ENCODE assay signal across 8 cellular contexts in genomic region chr3:73848173-73848751, GRCh38.
DNase-seq lines count a peak whose midpoint lies in the region; ATAC-seq and TF ChIP-seq lines count a peak whose summit lies in the region.

No MANE protein-coding gene starts in this region.

- CTCF ChIA-PET in RWPE1 (lab: Yijun Ruan, JAX), result interaction anchor here (0.6 to 2.5 kb wide), 5 partner anchors 11 to 1105 kb away, joined by 3 to 20 read pairs (median 3); no protein-coding TSS in a partner anchor
- CTCF ChIA-PET in CD4-positive, alpha-beta memory T cell (lab: Charles Lee; ENCODE audit: partially characterized antibody), result no interaction called here

- H3K9me3 Mint-ChIP-seq in CD4-positive, alpha-beta memory T cell, result peaks cover 0 to 22% (median 5%) of the 10 kb centered on the region in 8 donors

- ATAC-seq in gastroesophageal sphincter, result no peak
- ATAC-seq in GM19035 (IDR thresholded peaks at IDR 0.05; ENCODE audit: unreplicated experiment), result no peak

- H3K4me1 ChIP-seq in gastroesophageal sphincter, result no peaks in the 10 kb centered on the region
- no peaks in the 10 kb centered on the region for H3K4me1 ChIP-seq in CD4-positive, alpha-beta memory T cell (ENCODE audit: insufficient read depth, low read length)

- no peaks in the 10 kb centered on the region for H3K36me3 ChIP-seq in gastroesophageal sphincter
- H3K36me3 ChIP-seq in CD4-positive, alpha-beta memory T cell (ENCODE audit: insufficient read depth, low read length), result no peaks in the 10 kb centered on the region

- no peak overlapping the region for H3K4me3 ChIP-seq in gastroesophageal sphincter
- H3K4me3 ChIP-seq in CD4-positive, alpha-beta memory T cell (ENCODE audit: low read length in 2 of 2), result no peak overlapping the region

- DNase-seq in NCI-H2107 treated with DMSO at 0.1 percent for 48 hours (lab: John Stamatoyannopoulos, UW; ENCODE audit: unreplicated experiment), result peak; percentile 7
- no peak for DNase-seq in NCI-H2107 (lab: John Stamatoyannopoulos, UW)
- DNase-seq in RWPE1 (ENCODE audit: low spot score), result peak; percentile 23
- DNase-seq in smooth muscle cell of the brain vasculature (ENCODE audit: low read depth, low spot score), result peak; percentile 9
- no peak for DNase-seq in CD4-positive, alpha-beta memory T cell
- DNase-seq in HUDEP-2 (lab: John Stamatoyannopoulos, UW; ENCODE audit: unreplicated experiment in 76 of 76), result no peak

- intact Hi-C loops in CD4-positive, alpha-beta memory T cell (cut with micrococcal nuclease), result no loop called here

- no peak for TF ChIP-seq POLR2A in gastroesophageal sphincter (IDR thresholded peaks at IDR 0.05)

- TF ChIP-seq CTCF in RWPE1 (conservative IDR thresholded peaks at IDR 0.05; ENCODE audit: low read depth), result peak; percentile 73
- TF ChIP-seq CTCF in gastroesophageal sphincter (IDR thresholded peaks at IDR 0.05), result peak; percentile 69 to 77 (median 72)

- H3K27ac ChIP-seq in RWPE1 (no peak overlapping the region), gastroesophageal sphincter (no peak overlapping the region)
- no peak overlapping the region for H3K27ac ChIP-seq in CD4-positive, alpha-beta memory T cell (ENCODE audit: low read depth, low read length)

- H3K27me3 ChIP-seq in gastroesophageal sphincter, result no peaks in the 10 kb centered on the region
- no peaks in the 10 kb centered on the region for H3K27me3 ChIP-seq in CD4-positive, alpha-beta memory T cell (ENCODE audit: insufficient read depth, low read length)

- no peaks in the 10 kb centered on the region for H3K4me1 Mint-ChIP-seq in CD4-positive, alpha-beta memory T cell

- H3K36me3 Mint-ChIP-seq in CD4-positive, alpha-beta memory T cell, result no peaks in the 10 kb centered on the region

- 17 to 18% methylated on average over 4 of the region's 4 CpGs for WGBS in gastroesophageal sphincter (ENCODE audit: low coverage in 1 of 2), 2 donors

- no peaks in the 10 kb centered on the region for H3K9me3 ChIP-seq in gastroesophageal sphincter
- peaks cover 0 to 4% of the 10 kb centered on the region in 2 donors for H3K9me3 ChIP-seq in CD4-positive, alpha-beta memory T cell (ENCODE audit: control insufficient read depth in 1 of 2, low read length in 2 of 2)

- H3K4me3 Mint-ChIP-seq in CD4-positive, alpha-beta memory T cell, result no peak overlapping the region

- POLR2A ChIA-PET in RWPE1 (lab: Yijun Ruan, JAX; ENCODE audit: low non-redundant PET), result no interaction called here
- POLR2A ChIA-PET in CD4-positive, alpha-beta memory T cell (lab: Charles Lee; ENCODE audit: partially characterized antibody), result no interaction called here

- no peak for TF ChIP-seq EP300 in gastroesophageal sphincter (IDR thresholded peaks at IDR 0.05)

- H3K27ac Mint-ChIP-seq in CD4-positive, alpha-beta memory T cell, result no peak overlapping the region

- H3K27me3 Mint-ChIP-seq in CD4-positive, alpha-beta memory T cell, result no peaks in the 10 kb centered on the region

Comparison
In these comparisons a context has a peak if more than half of its experiments do, and no peak if none do; other contexts are left out.
1. DNase-seq: peak in NCI-H2107 treated with DMSO at 0.1 percent for 48 hours (single experiment), RWPE1 (single experiment) and smooth muscle cell of the brain vasculature (single experiment); none in NCI-H2107 (single experiment), CD4-positive, alpha-beta memory T cell (0 of 5) and HUDEP-2 (0 of 76).